35 cellular contexts compared by ENCODE assay signal in genomic region chr9:135258461-135258860, GRCh38.
"Had no signal": no experiment of that assay in that cellular context is flagged by ENCODE, and none has a peak within 500 bp of the region (broad histone marks: within the 10 kb centered on the region; RNA-seq: fewer than 3 reads in every experiment).

No MANE protein-coding gene starts in this region.

- H3K27ac Mint-ChIP-seq: activated B cell treated with CpG ODN at 0.5 μM for 24 hours; activated CD4-positive, alpha-beta T cell treated with anti-CD3 and anti-CD28 coated beads, Interleukin-2, amount 10 ng/mL, durations not matched to agents 24 days and 14 days; activated CD8-positive, alpha-beta T cell treated with anti-CD3 and anti-CD28 coated beads for 36 hours; activated naive CD4-positive, alpha-beta T cell treated with anti-CD3 and anti-CD28 coated beads, Interleukin-2, amount 10 ng/mL, durations not matched to agents 7 days and 5 days; activated naive CD4-positive, alpha-beta T cell treated with anti-CD3 and anti-CD28 coated beads, Interleukin-2, amount 50 U/mL, for 24 hours; activated naive CD8-positive, alpha-beta T cell; activated naive CD8-positive, alpha-beta T cell treated with anti-CD3 and anti-CD28 coated beads, Interleukin-2, amount 10 ng/mL, durations not matched to agents 7 days and 5 days; activated naive CD8-positive, alpha-beta T cell treated with anti-CD3 and anti-CD28 coated beads, Interleukin-2, amount 50 U/mL, for 24 hours; activated T-cell treated with anti-CD3 and anti-CD28 coated beads, Interleukin-2, amount 50 U/mL, for 24 hours; activated T-helper 2 cell treated with anti-CD3 and anti-CD28 coated beads, Interferon-gamma antibody, Interleukin-2, Interleukin-4, amounts not matched to agents 10 μg/mL and 5 μg/mL and 100 μg/mL, durations not matched to agents 14 hours and 24 hours and 36 hours; T-helper 1 cell treated with Interleukin-12 subunit alpha and Interleukin-12 subunit beta and Interleukin-4 antibody, amounts not matched to agents 30 μg/mL and 1 μg/mL, for 36 hours; T-helper 2 cell treated with Interferon-gamma antibody and Interleukin-4, amounts not matched to agents 5 μg/mL and 100 μg/mL, for 36 hours had no signal

- H3K9me3 Mint-ChIP-seq: activated B cell treated with CpG ODN at 0.5 μM for 24 hours; activated CD4-positive, alpha-beta T cell treated with anti-CD3 and anti-CD28 coated beads, Interleukin-2, amount 10 ng/mL, durations not matched to agents 24 days and 14 days; activated CD8-positive, alpha-beta T cell treated with anti-CD3 and anti-CD28 coated beads for 36 hours; activated naive CD4-positive, alpha-beta T cell treated with anti-CD3 and anti-CD28 coated beads, Interleukin-2, amount 10 ng/mL, durations not matched to agents 7 days and 5 days; activated naive CD4-positive, alpha-beta T cell treated with anti-CD3 and anti-CD28 coated beads, Interleukin-2, amount 50 U/mL, for 24 hours; activated naive CD8-positive, alpha-beta T cell treated with anti-CD3 and anti-CD28 coated beads, Interleukin-2, amount 10 ng/mL, durations not matched to agents 7 days and 5 days; activated naive CD8-positive, alpha-beta T cell treated with anti-CD3 and anti-CD28 coated beads, Interleukin-2, amount 50 U/mL, for 24 hours; activated T-cell treated with anti-CD3 and anti-CD28 coated beads, Interleukin-2, amount 50 U/mL, for 24 hours; activated T-helper 2 cell treated with anti-CD3 and anti-CD28 coated beads, Interferon-gamma antibody, Interleukin-2, Interleukin-4, amounts not matched to agents 10 μg/mL and 5 μg/mL and 100 μg/mL, durations not matched to agents 14 hours and 24 hours and 36 hours; central memory CD8-positive, alpha-beta T cell; T-helper 1 cell treated with Interleukin-12 subunit alpha and Interleukin-12 subunit beta and Interleukin-4 antibody, amounts not matched to agents 30 μg/mL and 1 μg/mL, for 36 hours; T-helper 2 cell treated with Interferon-gamma antibody and Interleukin-4, amounts not matched to agents 5 μg/mL and 100 μg/mL, for 36 hours had no signal

- DNase-seq: activated B cell treated with CpG ODN at 0.5 μM for 24 hours; activated CD4-positive, alpha-beta T cell treated with anti-CD3 and anti-CD28 coated beads for 4 hours; activated CD4-positive, alpha-beta T cell treated with anti-CD3 and anti-CD28 coated beads, Interleukin-2, amount 10 ng/mL, durations not matched to agents 24 days and 14 days; activated CD4-positive, alpha-beta T cell treated with anti-CD3 and anti-CD28 coated beads, Interleukin-2, amount 50 U/mL, for 1 hour; activated CD4-positive, alpha-beta T cell treated with anti-CD3 and anti-CD28 coated beads, Interleukin-2, amount 50 U/mL, for 48 hours; activated CD4-positive, CD25-positive, alpha-beta regulatory T cell treated with anti-CD3 and anti-CD28 coated beads, Interleukin-2, amount 50 U/mL, for 72 hours; activated CD8-positive, alpha-beta memory T cell treated with anti-CD3 and anti-CD28 coated beads, Interleukin-2, amount 50 U/mL, for 4 hours; activated CD8-positive, alpha-beta T cell treated with anti-CD3 and anti-CD28 coated beads for 36 hours; activated effector memory CD4-positive, alpha-beta T cell treated with Interleukin-2 at 50 U/mL for 16 hours; activated gamma-delta T cell; activated naive CD4-positive, alpha-beta T cell treated with anti-CD3 and anti-CD28 coated beads, Interleukin-2, amount 10 ng/mL, durations not matched to agents 7 days and 5 days; activated naive CD4-positive, alpha-beta T cell treated with Interleukin-2 at 50 U/mL for 16 hours; activated naive CD8-positive, alpha-beta T cell treated with anti-CD3 and anti-CD28 coated beads, Interleukin-2, amount 10 ng/mL, durations not matched to agents 7 days and 5 days; activated naive CD8-positive, alpha-beta T cell treated with anti-CD3 and anti-CD28 coated beads, Interleukin-2, amount 50 U/mL, for 24 hours; activated T-cell treated with anti-CD3 and anti-CD28 coated beads, Interleukin-2, amount 50 U/mL, for 24 hours; activated T-cell treated with anti-CD3 and anti-CD28 coated beads, Interleukin-2, amount 50 U/mL, for 48 hours; amniotic stem cell; body of pancreas; caudate nucleus; cerebellar nuclear complex; SW 1271; T-helper 1 cell; T-helper 2 cell; T-helper 9 cell had no signal

- H3K36me3 ChIP-seq: cardiac muscle cell had no signal

- H3K4me3 ChIP-seq: body of pancreas, cardiac muscle cell had no signal

- H3K27ac ChIP-seq: body of pancreas, cardiac muscle cell, VCaP had no signal

- FAIRE-seq: astrocyte, bronchial epithelial cell, TTC549 had no signal

- H3K4me1 Mint-ChIP-seq: activated B cell treated with CpG ODN at 0.5 μM for 24 hours; activated CD4-positive, alpha-beta T cell treated with anti-CD3 and anti-CD28 coated beads, Interleukin-2, amount 10 ng/mL, durations not matched to agents 24 days and 14 days; activated naive CD4-positive, alpha-beta T cell treated with anti-CD3 and anti-CD28 coated beads, Interleukin-2, amount 10 ng/mL, durations not matched to agents 7 days and 5 days; activated naive CD4-positive, alpha-beta T cell treated with anti-CD3 and anti-CD28 coated beads, Interleukin-2, amount 50 U/mL, for 24 hours; activated naive CD8-positive, alpha-beta T cell treated with anti-CD3 and anti-CD28 coated beads, Interleukin-2, amount 10 ng/mL, durations not matched to agents 7 days and 5 days; activated naive CD8-positive, alpha-beta T cell treated with anti-CD3 and anti-CD28 coated beads, Interleukin-2, amount 50 U/mL, for 24 hours; central memory CD8-positive, alpha-beta T cell had no signal

- H3K27me3 Mint-ChIP-seq: activated B cell treated with CpG ODN at 0.5 μM for 24 hours; activated CD4-positive, alpha-beta T cell treated with anti-CD3 and anti-CD28 coated beads, Interleukin-2, amount 10 ng/mL, durations not matched to agents 24 days and 14 days; activated CD8-positive, alpha-beta T cell treated with anti-CD3 and anti-CD28 coated beads for 36 hours; activated naive CD4-positive, alpha-beta T cell treated with anti-CD3 and anti-CD28 coated beads, Interleukin-2, amount 50 U/mL, for 24 hours; activated naive CD8-positive, alpha-beta T cell; activated naive CD8-positive, alpha-beta T cell treated with anti-CD3 and anti-CD28 coated beads, Interleukin-2, amount 10 ng/mL, durations not matched to agents 7 days and 5 days had no signal

- H3K27me3 ChIP-seq: body of pancreas had no signal

- H3K4me1 ChIP-seq: body of pancreas had no signal

- H3K9me3 ChIP-seq: body of pancreas had no signal

- H3K36me3 Mint-ChIP-seq: activated naive CD4-positive, alpha-beta T cell treated with anti-CD3 and anti-CD28 coated beads, Interleukin-2, amount 10 ng/mL, durations not matched to agents 7 days and 5 days; activated naive CD4-positive, alpha-beta T cell treated with anti-CD3 and anti-CD28 coated beads, Interleukin-2, amount 50 U/mL, for 24 hours; activated naive CD8-positive, alpha-beta T cell; activated naive CD8-positive, alpha-beta T cell treated with anti-CD3 and anti-CD28 coated beads, Interleukin-2, amount 10 ng/mL, durations not matched to agents 7 days and 5 days had no signal

- H3K4me3 Mint-ChIP-seq: activated B cell treated with CpG ODN at 0.5 μM for 24 hours; activated CD4-positive, alpha-beta T cell treated with anti-CD3 and anti-CD28 coated beads, Interleukin-2, amount 10 ng/mL, durations not matched to agents 24 days and 14 days; activated CD8-positive, alpha-beta T cell treated with anti-CD3 and anti-CD28 coated beads for 36 hours; activated naive CD4-positive, alpha-beta T cell treated with anti-CD3 and anti-CD28 coated beads, Interleukin-2, amount 10 ng/mL, durations not matched to agents 7 days and 5 days; activated naive CD4-positive, alpha-beta T cell treated with anti-CD3 and anti-CD28 coated beads, Interleukin-2, amount 50 U/mL, for 24 hours; activated naive CD8-positive, alpha-beta T cell; activated naive CD8-positive, alpha-beta T cell treated with anti-CD3 and anti-CD28 coated beads, Interleukin-2, amount 10 ng/mL, durations not matched to agents 7 days and 5 days; activated naive CD8-positive, alpha-beta T cell treated with anti-CD3 and anti-CD28 coated beads, Interleukin-2, amount 50 U/mL, for 24 hours; activated T-cell treated with anti-CD3 and anti-CD28 coated beads, Interleukin-2, amount 50 U/mL, for 24 hours; central memory CD8-positive, alpha-beta T cell; T-helper 1 cell treated with Interleukin-12 subunit alpha and Interleukin-12 subunit beta and Interleukin-4 antibody, amounts not matched to agents 30 μg/mL and 1 μg/mL, for 36 hours; T-helper 2 cell treated with Interferon-gamma antibody and Interleukin-4, amounts not matched to agents 5 μg/mL and 100 μg/mL, for 36 hours had no signal
